ENCODE assay signal across 1 cellular context in genomic region chr9:32502459-32502858, GRCh38.
TF ChIP-seq lines count a peak whose summit lies in the region.

No MANE protein-coding gene starts in this region.

TF ChIP-seq in endothelial cell of umbilical vein, 7 proteins besides CTCF, POLR2A, EP300 and RAD21:
- peak; percentile 37 for TF ChIP-seq GATA2 (IDR thresholded peaks at IDR 0.05; ENCODE audit: insufficient read depth, insufficient read length, low read depth, low read length)
- no peak for TF ChIP-seq EZH2 (IDR thresholded peaks at IDR 0.05; ENCODE audit: borderline replicate concordance, low read depth, low read length, severe bottlenecking)
- TF ChIP-seq JUN (IDR thresholded peaks at IDR 0.05; ENCODE audit: borderline replicate concordance, insufficient read depth, insufficient read length, low read depth), result peak; percentile 86
- TF ChIP-seq FOS (IDR thresholded peaks at IDR 0.05; ENCODE audit: borderline replicate concordance, insufficient read depth, low read length), result peak; percentile 91
- TF ChIP-seq MYC (IDR thresholded peaks at IDR 0.05; ENCODE audit: low read depth, low read length), result peak; percentile 36
- TF ChIP-seq POLR2AphosphoS5 (IDR thresholded peaks at IDR 0.05; ENCODE audit: insufficient read depth, low read depth, low read length), result peak; percentile 91
- TF ChIP-seq, protein P1, sequence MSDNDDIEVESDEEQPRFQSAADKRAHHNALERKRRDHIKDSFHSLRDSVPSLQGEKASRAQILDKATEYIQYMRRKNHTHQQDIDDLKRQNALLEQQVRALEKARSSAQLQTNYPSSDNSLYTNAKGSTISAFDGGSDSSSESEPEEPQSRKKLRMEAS (IDR thresholded peaks at IDR 0.05; ENCODE audit: insufficient read depth, insufficient read length), result peak; percentile 6
